Comparison of ENCODE assay signal across 8 cellular contexts in genomic region chr5:134577796-134578577, GRCh38. TPM values are rescaled to one million over a fixed set of nuclear protein-coding genes. Genes with fewer than 3 reads are reported as not detected.
A peak's percentile ranks its signal among the peaks of the same experiment; 100 is the strongest.
DNase-seq lines count a peak whose midpoint lies in the region; ATAC-seq lines count a peak whose summit lies in the region.

No MANE protein-coding gene starts in this region.

- intact Hi-C loops in Right ventricle myocardium inferior (cut with DNase I) (loop anchor here (5.0 kb wide), 1 partner anchor 166 kb away; the partner anchor contains the start of gene CDKN2AIPNL), posterior cingulate gyrus (cut with DNase I) (loop anchor here (5.0 kb wide), 2 partner anchors 51 to 166 kb away; partner anchors contain the start of genes CDKN2AIPNL and JADE2)

- CTCF ChIA-PET in activated naive CD4-positive, alpha-beta T cell treated with anti-CD3 and anti-CD28 coated beads, Interleukin-2, amount 10 ng/mL, durations not matched to agents 7 days and 5 days (lab: Charles Lee) = interaction anchor here (0.6 to 2.8 kb wide), 25 partner anchors 9 to 395 kb away, joined by 3 to 26 read pairs (median 3); partner anchors contain the start of gene CDKN2AIPNL

- DNase-seq in GM04504 (ENCODE audit: low read depth) (peak; percentile 51), NAMALWA (ENCODE audit: low spot score) (peak; percentile 81), SKM-1 (lab: John Stamatoyannopoulos, UW; ENCODE audit: unreplicated experiment) (peak; percentile 32), Right ventricle myocardium inferior (ENCODE audit: missing footprints) (peak; percentile 90), posterior cingulate gyrus (peak; percentile 58 to 96 (median 83)), ureter (ENCODE audit: low spot score) (peak; percentile 81)
- DNase-seq in activated naive CD4-positive, alpha-beta T cell treated with anti-CD3 and anti-CD28 coated beads, Interleukin-2, amount 10 ng/mL, durations not matched to agents 7 days and 5 days = peak; percentile 84

- H3K27ac Mint-ChIP-seq in activated naive CD4-positive, alpha-beta T cell treated with anti-CD3 and anti-CD28 coated beads, Interleukin-2, amount 10 ng/mL, durations not matched to agents 7 days and 5 days = peak overlapping the region; percentile 28

- peak; percentile 25 for ATAC-seq in Right ventricle myocardium inferior
- no peak for ATAC-seq in GM18858 (IDR thresholded peaks at IDR 0.05; ENCODE audit: unreplicated experiment)

- H3K4me1 Mint-ChIP-seq in activated naive CD4-positive, alpha-beta T cell treated with anti-CD3 and anti-CD28 coated beads, Interleukin-2, amount 10 ng/mL, durations not matched to agents 7 days and 5 days = no peaks in the 10 kb centered on the region

- no peak overlapping the region for H3K4me3 Mint-ChIP-seq in activated naive CD4-positive, alpha-beta T cell treated with anti-CD3 and anti-CD28 coated beads, Interleukin-2, amount 10 ng/mL, durations not matched to agents 7 days and 5 days

- no peaks in the 10 kb centered on the region for H3K9me3 Mint-ChIP-seq in activated naive CD4-positive, alpha-beta T cell treated with anti-CD3 and anti-CD28 coated beads, Interleukin-2, amount 10 ng/mL, durations not matched to agents 7 days and 5 days

- H3K36me3 Mint-ChIP-seq in activated naive CD4-positive, alpha-beta T cell treated with anti-CD3 and anti-CD28 coated beads, Interleukin-2, amount 10 ng/mL, durations not matched to agents 7 days and 5 days = peaks cover 39% of the 10 kb centered on the region

- no peaks in the 10 kb centered on the region for H3K27me3 Mint-ChIP-seq in activated naive CD4-positive, alpha-beta T cell treated with anti-CD3 and anti-CD28 coated beads, Interleukin-2, amount 10 ng/mL, durations not matched to agents 7 days and 5 days

RNA-seq across cellular contexts. Expression of gene JADE2, which starts 52.5 kb away (rescaled TPM):
- total RNA-seq in Right ventricle myocardium inferior (24.6 TPM), ureter (68.7 TPM)

RNA-seq across cellular contexts. Expression of gene SAR1B, which starts 54.6 kb away (rescaled TPM):
- 92.5 TPM for total RNA-seq in Right ventricle myocardium inferior
- 82.8 TPM for total RNA-seq in ureter

Comparison
In these comparisons a context has a peak if more than half of its experiments do, and no peak if none do; other contexts are left out.
1. DNase-seq: peak in every context shown above with its lines; median percentile 90 in Right ventricle myocardium inferior; 84 in activated naive CD4-positive, alpha-beta T cell treated with anti-CD3 and anti-CD28 coated beads, Interleukin-2, amount 10 ng/mL, durations not matched to agents 7 days and 5 days; 83 in posterior cingulate gyrus; 81 in NAMALWA; 81 in ureter; 51 in GM04504; 32 in SKM-1.